Comparison of ENCODE assay signal across 8 cellular contexts in the genomic region with DNA sequence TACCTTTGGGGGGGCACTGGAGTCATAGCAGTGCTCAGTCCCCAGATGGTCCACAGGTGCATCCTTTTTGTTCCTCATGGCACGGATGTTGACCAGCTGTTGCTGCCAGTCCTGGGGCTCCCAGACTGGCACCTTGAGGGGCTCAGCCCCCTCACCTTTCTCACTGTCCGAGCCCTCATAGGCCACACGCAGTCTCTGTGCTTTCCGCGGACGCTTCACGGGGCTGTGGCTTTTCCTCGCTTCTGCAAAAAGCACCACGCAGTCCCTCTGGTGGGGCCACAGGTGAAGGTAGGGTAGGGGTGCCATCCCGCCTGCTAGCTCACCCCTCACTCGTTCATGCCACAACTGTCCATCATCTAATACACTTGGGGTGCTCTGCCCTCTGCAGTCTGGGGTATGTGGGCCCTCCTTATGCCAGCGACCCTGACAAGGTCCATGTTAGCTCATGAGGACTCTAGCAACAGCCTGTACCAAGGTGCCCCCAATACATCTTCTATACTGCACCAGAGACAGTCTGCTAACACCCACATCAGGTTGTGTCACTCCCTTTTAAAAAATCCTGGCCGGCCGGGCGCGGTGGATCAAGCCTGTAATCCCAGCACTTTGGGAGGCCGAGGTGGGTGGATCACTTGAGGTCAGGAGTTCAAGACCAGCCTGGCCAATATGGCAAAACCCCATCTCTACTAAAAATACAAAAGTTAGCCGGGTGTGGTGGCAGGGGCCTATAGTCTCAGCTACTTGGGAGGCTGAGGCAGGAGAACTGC. TPM values are rescaled to one million over a fixed set of nuclear protein-coding genes. Genes with fewer than 3 reads are reported as not detected.
DNase-seq lines count a peak whose midpoint lies in the region; ATAC-seq and TF ChIP-seq lines count a peak whose summit lies in the region.
"Had no signal": no experiment of that assay in that cellular context is flagged by ENCODE, and none has a peak within 500 bp of the region (broad histone marks: within the 10 kb centered on the region; RNA-seq: fewer than 3 reads in every experiment).

No MANE protein-coding gene starts in this region.

- no peaks in the 10 kb centered on the region for H3K27me3 ChIP-seq in GM23338 (ENCODE audit: insufficient read depth)
- no peaks in the 10 kb centered on the region for H3K27me3 ChIP-seq in OCI-LY3 (ENCODE audit: low read depth, low read length)
- H3K27me3 ChIP-seq in esophagus (ENCODE audit: control insufficient read depth in 1 of 2, insufficient read depth in 2 of 2, low read length in 2 of 2) = no peaks in the 10 kb centered on the region
- no peaks in the 10 kb centered on the region for H3K27me3 ChIP-seq in smooth muscle cell (ENCODE audit: low read depth)

- no peaks in the 10 kb centered on the region for H3K9me3 Mint-ChIP-seq in GM23338

- peaks cover 10% of the 10 kb centered on the region; the same call in 1 of the 2 replicates for H3K4me1 ChIP-seq in GM23338 (ENCODE audit: insufficient read depth)
- H3K4me1 ChIP-seq in OCI-LY3 (ENCODE audit: low read length) = peaks cover 23% of the 10 kb centered on the region
- H3K4me1 ChIP-seq in esophagus (ENCODE audit: control insufficient read depth in 2 of 2, insufficient read depth in 2 of 2, low read length in 1 of 2) = peaks cover 0 to 30% of the 10 kb centered on the region in 2 donors
- H3K4me1 ChIP-seq in smooth muscle cell (ENCODE audit: low read depth) = peaks cover 13% of the 10 kb centered on the region

- H3K9me2 ChIP-seq in GM23338 (ENCODE audit: insufficient read depth) = no peaks in the 10 kb centered on the region

- no peak for TF ChIP-seq CTCF in GM23338 (conservative IDR thresholded peaks at IDR 0.05; ENCODE audit: low read depth in 2 of 2)
- TF ChIP-seq CTCF in OCI-LY3 (IDR thresholded peaks at IDR 0.05; ENCODE audit: low read depth, low read length) = no peak
- no peak for TF ChIP-seq CTCF in smooth muscle cell (IDR thresholded peaks at IDR 0.05; ENCODE audit: borderline replicate concordance, insufficient read depth, poor library complexity, severe bottlenecking)

- H3F3A ChIP-seq in GM23338 (replicated peaks; ENCODE audit: low read depth) (0 out of 2 replicates have a peak, but pooled peaks cover 5% of the 10 kb centered on the region), smooth muscle cell (ENCODE audit: low read depth) (no peaks in the 10 kb centered on the region)

- H3K4me3 Mint-ChIP-seq in GM23338 = peak overlapping the region; percentile 92

- H3K79me2 ChIP-seq in GM23338 (replicated peaks; ENCODE audit: insufficient read depth) (peaks cover 22% of the 10 kb centered on the region), OCI-LY3 (ENCODE audit: low read length) (peaks cover 18% of the 10 kb centered on the region), smooth muscle cell (ENCODE audit: low read depth) (peaks cover 31% of the 10 kb centered on the region)

- H3K4me2 ChIP-seq in GM23338 (peak overlapping the region; percentile 99), OCI-LY3 (ENCODE audit: low read length) (peak overlapping the region; percentile 88), smooth muscle cell (peak overlapping the region; percentile 99)

- H3K36me3 ChIP-seq in GM23338 (ENCODE audit: insufficient read depth) = no peaks in the 10 kb centered on the region
- H3K36me3 ChIP-seq in OCI-LY3 (replicated peaks; ENCODE audit: low read depth, low read length) = no peaks in the 10 kb centered on the region
- peaks cover 0 to 2% of the 10 kb centered on the region in 2 donors for H3K36me3 ChIP-seq in esophagus (ENCODE audit: control insufficient read depth in 2 of 2, insufficient read depth in 2 of 2, low read length in 1 of 2)
- no peaks in the 10 kb centered on the region for H3K36me3 ChIP-seq in smooth muscle cell (ENCODE audit: low read depth)

- H3K27me3 Mint-ChIP-seq in GM23338 (ENCODE audit: insufficient read depth, low read depth, poor library complexity) = peaks cover 12% of the 10 kb centered on the region

- no peak overlapping the region for H3K9ac ChIP-seq in OCI-LY3 (ENCODE audit: low read length)
- no peak overlapping the region for H3K9ac ChIP-seq in smooth muscle cell (ENCODE audit: low read depth)

- H3K36me3 Mint-ChIP-seq in GM23338 (ENCODE audit: low read depth) = peaks cover 5% of the 10 kb centered on the region; the same call in 2 of the 3 replicates

- 85 to 86% methylated on average over 18 of the region's 18 CpGs for WGBS in esophagus, 2 donors
- 86% methylated on average over 18 of the region's 18 CpGs for WGBS in smooth muscle cell (ENCODE audit: low lambda C conversion rate)

- ATAC-seq in GM23338 (no peak), GM19395 (IDR thresholded peaks at IDR 0.05; ENCODE audit: unreplicated experiment) (no peak)

- DNase-seq in GM23338 (ENCODE audit: low spot score) = no peak
- no peak for DNase-seq in smooth muscle cell (lab: John Stamatoyannopoulos, UW; ENCODE audit: unreplicated experiment)
- DNase-seq in NCI-H146 treated with DMSO at 0.1 percent for 48 hours (lab: John Stamatoyannopoulos, UW; ENCODE audit: unreplicated experiment) = no peak
- no peak for DNase-seq in GM03348 (ENCODE audit: low spot score)
- DNase-seq: effector memory CD4-positive, alpha-beta T cell had no signal

- H3K9me3 ChIP-seq in OCI-LY3 (ENCODE audit: insufficient read depth, low read length) = no peaks in the 10 kb centered on the region
- H3K9me3 ChIP-seq in esophagus (ENCODE audit: control insufficient read depth in 2 of 2, insufficient read depth in 1 of 2, low read depth in 1 of 2, low read length in 1 of 2) = no peaks in the 10 kb centered on the region
- no peaks in the 10 kb centered on the region for H3K9me3 ChIP-seq in smooth muscle cell (replicated peaks; ENCODE audit: low read depth)

- H3K27ac ChIP-seq in GM23338 (ENCODE audit: low read depth) (no peak overlapping the region), OCI-LY3 (ENCODE audit: low read length) (no peak overlapping the region), esophagus (ENCODE audit: low read depth in 2 of 2, low read length in 1 of 2) (peak overlapping the region; percentile 10 to 74), smooth muscle cell (ENCODE audit: low read depth) (no peak overlapping the region)

- no peak overlapping the region for H3K27ac Mint-ChIP-seq in GM23338

- H2AFZ ChIP-seq in GM23338 = no peak overlapping the region
- no peak overlapping the region for H2AFZ ChIP-seq in OCI-LY3 (ENCODE audit: low read depth, low read length)
- no peak overlapping the region for H2AFZ ChIP-seq in smooth muscle cell (ENCODE audit: low read depth)

- no peaks in the 10 kb centered on the region; the same call in 1 of the 2 replicates for H4K20me1 ChIP-seq in GM23338 (replicated peaks; ENCODE audit: insufficient read depth)
- H4K20me1 ChIP-seq in OCI-LY3 (ENCODE audit: insufficient read depth, low read length) = no peaks in the 10 kb centered on the region
- peaks cover 3% of the 10 kb centered on the region for H4K20me1 ChIP-seq in smooth muscle cell (ENCODE audit: low read depth)

- H3K4me3 ChIP-seq in GM23338 = peak overlapping the region; percentile 97
- H3K4me3 ChIP-seq in OCI-LY3 (ENCODE audit: low read length) = peak overlapping the region; percentile 94
- no peak overlapping the region for H3K4me3 ChIP-seq in esophagus (ENCODE audit: low read depth in 1 of 2, low read length in 2 of 2)
- H3K4me3 ChIP-seq in smooth muscle cell = no peak overlapping the region

- peaks cover 8% of the 10 kb centered on the region for H3K4me1 Mint-ChIP-seq in GM23338

TF ChIP-seq in GM23338, 12 proteins besides CTCF, POLR2A, EP300 and RAD21 (continues in another document):
- TF ChIP-seq EZH2phosphoT487 (IDR thresholded peaks at IDR 0.05; ENCODE audit: unreplicated experiment) = no peak

RNA-seq across cellular contexts. Expression of a gene that starts 1.3 kb away (rescaled TPM):
- 84.6 and 97.1 TPM in 2 replicates for total RNA-seq in GM23338 (2014; rRNA removed; shearing (Covaris generic))
- polyA plus RNA-seq in GM23338 (2016; fragmentation: Nextera tagmentation; extraction: Ambion mirVana) = 87.9 and 94.9 TPM in 2 replicates
- 10 to 100 TPM; 15.1 to 16.2 TPM for polyA plus RNA-seq in esophagus
- 14.6 and 23.8 TPM in 2 replicates for total RNA-seq in smooth muscle cell
- polyA plus RNA-seq in smooth muscle cell = 36.5 and 39.3 TPM in 2 replicates

RNA-seq across cellular contexts. Expression of a gene that starts 1.5 kb away (rescaled TPM):
- total RNA-seq in GM23338 (2014; rRNA removed; shearing (Covaris generic)) = 81.4 and 93.0 TPM in 2 replicates
- polyA plus RNA-seq in GM23338 (2016; fragmentation: Nextera tagmentation; extraction: Ambion mirVana) (36.3 and 40.5 TPM in 2 replicates), esophagus (10 to 100 TPM; 31.1 to 66.6 TPM), smooth muscle cell (74.7 and 110 TPM in 2 replicates)
- total RNA-seq in smooth muscle cell = 29.7 and 64.5 TPM in 2 replicates

RNA-seq across cellular contexts. Expression of a gene that starts 19.6 kb away (rescaled TPM):
- total RNA-seq in GM23338 (2014; rRNA removed; shearing (Covaris generic)) = 15.4 and 16.5 TPM in 2 replicates
- polyA plus RNA-seq in GM23338 (2016; fragmentation: Nextera tagmentation; extraction: Ambion mirVana) = 12.0 and 21.0 TPM in 2 replicates
- 10 to 100 TPM; 26.3 to 36.1 TPM for polyA plus RNA-seq in esophagus
- 14.4 and 21.8 TPM in 2 replicates for total RNA-seq in smooth muscle cell
- 40.2 and 56.8 TPM in 2 replicates for polyA plus RNA-seq in smooth muscle cell

RNA-seq across cellular contexts. Expression of a gene that starts 26.7 kb away (rescaled TPM):
- 1.9 and 4.5 TPM in 2 replicates for total RNA-seq in GM23338 (2014; rRNA removed; shearing (Covaris generic))
- 37.0 and 37.6 TPM in 2 replicates for polyA plus RNA-seq in GM23338 (2016; fragmentation: Nextera tagmentation; extraction: Ambion mirVana)
- polyA plus RNA-seq in esophagus = under 1 TPM; 0.22 to 0.53 TPM
- 13.1 and 30.9 TPM in 2 replicates for total RNA-seq in smooth muscle cell
- 185 and 193 TPM in 2 replicates for polyA plus RNA-seq in smooth muscle cell

RNA-seq across cellular contexts. Expression of a gene that starts 36.7 kb away (rescaled TPM):
- total RNA-seq in GM23338 (2014; rRNA removed; shearing (Covaris generic)) = 31.7 and 48.6 TPM in 2 replicates
- polyA plus RNA-seq in GM23338 (2016; fragmentation: Nextera tagmentation; extraction: Ambion mirVana) = 8.5 and 10.2 TPM in 2 replicates
- 10 to 100 TPM; 27.9 to 36.4 TPM for polyA plus RNA-seq in esophagus
- 23.2 and 27.2 TPM in 2 replicates for total RNA-seq in smooth muscle cell
- 27.9 and 32.7 TPM in 2 replicates for polyA plus RNA-seq in smooth muscle cell

Comparison
In these comparisons a context has a peak if more than half of its experiments do, and no peak if none do; other contexts are left out.
1. H3K27ac ChIP-seq: peak in esophagus (2 of 2); none in GM23338 (single experiment), OCI-LY3 (single experiment) and smooth muscle cell (single experiment).
2. H3K4me3 ChIP-seq: peak in GM23338 (single experiment) and OCI-LY3 (single experiment); none in esophagus (0 of 2) and smooth muscle cell (single experiment).
3. Peak in every context shown above with its lines, with median percentiles within 50 percentile points of each other: H3K4me2 ChIP-seq.